9 cellular contexts compared by ENCODE assay signal in the genomic region with DNA sequence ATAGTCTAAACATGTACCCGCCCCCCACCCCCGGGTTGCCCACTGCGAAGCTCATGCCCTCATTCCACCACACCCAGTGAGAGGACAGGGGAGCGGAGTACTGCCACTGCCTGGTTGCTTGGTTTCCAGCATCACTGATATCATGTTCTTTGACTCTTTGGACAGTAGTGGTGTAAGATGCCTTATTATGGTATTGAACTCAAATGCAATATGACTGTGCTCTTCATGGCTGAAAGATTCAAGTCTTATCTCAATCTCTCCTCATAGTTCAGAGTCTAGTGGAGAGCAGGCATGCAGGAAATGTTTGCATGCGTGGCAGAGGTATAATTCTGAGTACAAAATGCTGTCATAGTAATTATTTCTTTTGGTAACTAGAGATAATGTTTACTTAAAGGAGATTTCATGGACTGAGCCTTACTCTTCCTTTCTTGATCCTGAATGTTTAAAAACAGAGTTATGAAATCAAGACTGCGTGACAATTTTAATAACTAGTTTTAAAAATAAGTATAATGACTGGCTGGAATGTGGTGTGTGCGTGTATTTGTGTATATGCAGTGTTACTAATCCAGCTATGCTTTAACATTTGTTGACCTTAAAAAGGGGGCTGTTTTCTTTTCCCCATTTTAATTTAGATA. TPM values are rescaled to one million over a fixed set of nuclear protein-coding genes. Genes with fewer than 3 reads are reported as not detected.
A peak's percentile ranks its signal among the peaks of the same experiment; 100 is the strongest.
DNase-seq lines count a peak whose midpoint lies in the region; ATAC-seq, FAIRE-seq and TF ChIP-seq lines count a peak whose summit lies in the region.
"Not testable (repeated sequence)": the region's sequence is repeated elsewhere in the genome, so short reads cannot be mapped to it uniquely, and the experiment has no call there.
"Had no signal": no experiment of that assay in that cellular context is flagged by ENCODE, and none has a peak within 500 bp of the region (broad histone marks: within the 10 kb centered on the region; RNA-seq: fewer than 3 reads in every experiment).

No MANE protein-coding gene starts in this region.

- H2BK20ac ChIP-seq in IMR-90 (ENCODE audit: low read depth, low read length), result not testable (repeated sequence)

- H3K4me1 Mint-ChIP-seq in astrocyte (ENCODE audit: low read depth, unreplicated experiment), result peaks cover 13% of the 10 kb centered on the region

- not testable (repeated sequence) for H3K4me3 Mint-ChIP-seq in astrocyte (ENCODE audit: unreplicated experiment)

- H3K27me3 Mint-ChIP-seq in astrocyte (ENCODE audit: low read depth, unreplicated experiment), result not testable (repeated sequence)

- not testable (repeated sequence) for TF ChIP-seq RAD21 in IMR-90 (IDR thresholded peaks at IDR 0.05; ENCODE audit: low read length)

- peak overlapping the region; percentile 16; the same call in 1 of the 2 replicates for H3K9ac ChIP-seq in IMR-90 (ENCODE audit: low read depth, low read length)
- H3K9ac ChIP-seq in astrocyte (ENCODE audit: low read length); mesenchymal stem cell (ENCODE audit: low read length): not testable (repeated sequence)

- not testable (repeated sequence) for H3K79me2 ChIP-seq in astrocyte (ENCODE audit: insufficient read depth, low read length); hepatocyte

- H3K23ac ChIP-seq in IMR-90 (ENCODE audit: low read depth, low read length); mesenchymal stem cell (ENCODE audit: low read length in 2 of 2): not testable (repeated sequence)

- intact Hi-C loops in IMR-90 (cut with micrococcal nuclease); Right ventricle myocardium superior (cut with DNase I): not testable (repeated sequence)

- 0 out of 2 replicates have a peak overlapping the region, but pooled peaks have one; percentile 8 for H3K4ac ChIP-seq in IMR-90 (ENCODE audit: low read depth, low read length)
- H3K4ac ChIP-seq in mesenchymal stem cell (ENCODE audit: low read depth in 1 of 2, low read length in 2 of 2), result not testable (repeated sequence)

- H3K27ac Mint-ChIP-seq in astrocyte (ENCODE audit: unreplicated experiment), result not testable (repeated sequence)

- H3K79me1 ChIP-seq in IMR-90 (ENCODE audit: low read depth in 1 of 2, low read length in 2 of 2) (peaks cover 13 to 41% of the 10 kb centered on the region in 2 experiments; a peak in 3 of 4 replicates), mesenchymal stem cell (replicated peaks; ENCODE audit: low read length, poor library complexity, severe bottlenecking) (peaks cover 10% of the 10 kb centered on the region)

- H2AK9ac ChIP-seq in IMR-90 (replicated peaks; ENCODE audit: low read depth, low read length, poor library complexity), result not testable (repeated sequence)

- H2BK15ac ChIP-seq in IMR-90 (ENCODE audit: low read depth, low read length); mesenchymal stem cell (ENCODE audit: low read depth, poor library complexity, severe bottlenecking): not testable (repeated sequence)

- H3K36me3 Mint-ChIP-seq in astrocyte (ENCODE audit: low read depth, unreplicated experiment), result not testable (repeated sequence)

- not testable (repeated sequence) for H3K56ac ChIP-seq in IMR-90 (ENCODE audit: extremely low read depth, insufficient read depth, low read length)

- dilution Hi-C loops in IMR-90 (cut with HindIII; ENCODE audit: low sequenced_read_pairs, unreplicated experiment), result not testable (repeated sequence)

- peak overlapping the region in 1 of 2 experiments; percentile 35; a peak in 1 of 4 replicates for H4K8ac ChIP-seq in IMR-90 (ENCODE audit: low read depth in 2 of 2, low read length in 2 of 2)
- H4K8ac ChIP-seq in mesenchymal stem cell (ENCODE audit: low read length), result not testable (repeated sequence)

- not testable (repeated sequence) for BruUV-seq in IMR-90 (replicated peaks; lab: Mats Ljungman, UMichigan)

- FAIRE-seq in astrocyte (lab: Jason Lieb, UNC), result not testable (repeated sequence)

- not testable (repeated sequence) for H2AK5ac ChIP-seq in IMR-90 (ENCODE audit: low read depth, low read length); mesenchymal stem cell (ENCODE audit: low read length, severe bottlenecking)

- not testable (repeated sequence) for H3K14ac ChIP-seq in IMR-90 (replicated peaks; ENCODE audit: low read depth, low read length); mesenchymal stem cell (ENCODE audit: low read length in 2 of 2)

- H2BK12ac ChIP-seq in mesenchymal stem cell (ENCODE audit: low read length in 2 of 2), result not testable (repeated sequence)

- not testable (repeated sequence) for H3K4me2 ChIP-seq in IMR-90 (ENCODE audit: low read depth, low read length); astrocyte (ENCODE audit: low read length); hepatocyte; mesenchymal stem cell (ENCODE audit: low read length, poor library complexity, severe bottlenecking)

- not testable (repeated sequence) for H3K9me2 ChIP-seq in hepatocyte (replicated peaks; ENCODE audit: insufficient read depth)

- CTCF ChIA-PET in IMR-90 (lab: Yijun Ruan, JAX), result not testable (repeated sequence)

- ATAC-seq in IMR-90 (ENCODE audit: low read depth), result peak; percentile 84
- peak; percentile 60 for ATAC-seq in Right ventricle myocardium superior (ENCODE audit: poor library complexity)

- not testable (repeated sequence) for H3K4me1 ChIP-seq in IMR-90 (ENCODE audit: control insufficient read depth, insufficient read depth, low read length); astrocyte (ENCODE audit: insufficient read depth, low read length); mesenchymal stem cell (ENCODE audit: control insufficient read depth, insufficient read depth, low read depth, low read length)
- peaks cover 19% of the 10 kb centered on the region for H3K4me1 ChIP-seq in hepatocyte (ENCODE audit: insufficient read depth)

- not testable (repeated sequence) for H4K91ac ChIP-seq in IMR-90 (ENCODE audit: insufficient read depth, low read depth, low read length); mesenchymal stem cell (ENCODE audit: low read length)

- H3K18ac ChIP-seq in IMR-90 (ENCODE audit: low read depth, low read length), result peak overlapping the region; percentile 86
- H3K18ac ChIP-seq in mesenchymal stem cell (ENCODE audit: low read depth in 1 of 2, low read length in 2 of 2), result not testable (repeated sequence)

- in situ Hi-C loops in IMR-90 (cut with MboI; ENCODE audit: low sequenced_read_pairs), result not testable (repeated sequence)

- not testable (repeated sequence) for H2AFZ ChIP-seq in IMR-90 (replicated peaks; ENCODE audit: low read length, poor library complexity); astrocyte (ENCODE audit: low read depth, low read length); hepatocyte; mesenchymal stem cell (ENCODE audit: low read depth, low read length)

- H3K27me3 ChIP-seq in IMR-90 (ENCODE audit: control insufficient read depth, insufficient read depth, low read length); astrocyte (ENCODE audit: insufficient read depth, low read length); hepatocyte; mesenchymal stem cell (ENCODE audit: control insufficient read depth in 1 of 2, insufficient read depth in 1 of 2, low read length in 2 of 2): not testable (repeated sequence)

- not testable (repeated sequence) for H3K4me3 ChIP-seq in IMR-90 (ENCODE audit: insufficient read depth, low read depth, low read length); astrocyte (ENCODE audit: insufficient read depth, low read depth, low read length); hepatocyte; mesenchymal stem cell (ENCODE audit: insufficient read depth in 1 of 2, low read depth in 1 of 2, low read length in 2 of 2)

- not testable (repeated sequence) for H3K36me3 ChIP-seq in IMR-90 (ENCODE audit: control insufficient read depth, insufficient read depth, low read length); astrocyte (ENCODE audit: insufficient read depth, low read length); hepatocyte (replicated peaks; ENCODE audit: insufficient read depth, low read depth)
- H3K36me3 ChIP-seq in mesenchymal stem cell (ENCODE audit: control insufficient read depth in 1 of 2, insufficient read depth in 2 of 2, low read depth in 1 of 2, low read length in 2 of 2), result peaks cover 0 to 42% of the 10 kb centered on the region in 2 experiments

- not testable (repeated sequence) for H3K9me1 ChIP-seq in IMR-90 (ENCODE audit: insufficient read depth, low read length)

- H4K5ac ChIP-seq in IMR-90 (ENCODE audit: low read depth, low read length), result not testable (repeated sequence)

- peak; percentile 70 for DNase-seq in AG09319 (ENCODE audit: extremely low read depth, low read depth)
- DNase-seq in IMR-90, result peak; percentile 60
- peak; percentile 70 for DNase-seq in astrocyte (ENCODE audit: low read depth)
- DNase-seq in fibroblast of gingiva (ENCODE audit: low read depth), result peak; percentile 62
- not testable (repeated sequence) for DNase-seq in Right ventricle myocardium superior; hepatocyte (ENCODE audit: low spot score)
- peak; percentile 50 for DNase-seq in mesenchymal stem cell
- peak; percentile 52 for DNase-seq in renal cortical epithelial cell (ENCODE audit: low read depth)

- WGBS in IMR-90 (ENCODE audit: extremely low coverage in 2 of 2, insufficient read length in 1 of 2), 2 experiments, result no CpG with 5 or more reads among the region's 7 CpGs
- 77% methylated on average over 7 of the region's 7 CpGs for WGBS in hepatocyte (ENCODE audit: low lambda C conversion rate, missing lambda C conversion rate)
- WGBS in mesenchymal stem cell, result 71% methylated on average over 1 of the region's 7 CpGs

- POLR2A ChIA-PET in IMR-90 (lab: Charles Lee; ENCODE audit: unreplicated experiment), result not testable (repeated sequence)

- H3K9me3 Mint-ChIP-seq in astrocyte (ENCODE audit: unreplicated experiment), result not testable (repeated sequence)

- H4K20me1 ChIP-seq in IMR-90 (ENCODE audit: insufficient read depth, low read length); astrocyte (ENCODE audit: insufficient read depth, low read length); hepatocyte (ENCODE audit: insufficient read depth, poor library complexity, severe bottlenecking): not testable (repeated sequence)

- H3K9me3 ChIP-seq in IMR-90 (ENCODE audit: control insufficient read depth, insufficient read depth, low read length); astrocyte (ENCODE audit: insufficient read depth, low read depth, low read length); hepatocyte (ENCODE audit: low read depth); mesenchymal stem cell (ENCODE audit: control insufficient read depth, low read length): not testable (repeated sequence)

- H3K27ac ChIP-seq in IMR-90 (ENCODE audit: insufficient read depth, low read length), result peak overlapping the region; percentile 95; the same call in 1 of the 2 replicates
- H3K27ac ChIP-seq in astrocyte (ENCODE audit: low read depth, low read length), result peak overlapping the region; percentile 39
- peak overlapping the region; percentile 41 for H3K27ac ChIP-seq in hepatocyte
- H3K27ac ChIP-seq in mesenchymal stem cell (ENCODE audit: low read length, poor library complexity, severe bottlenecking), result peak overlapping the region; percentile 5

- not testable (repeated sequence) for H2BK120ac ChIP-seq in IMR-90 (ENCODE audit: low read depth, low read length); mesenchymal stem cell (ENCODE audit: low read depth, low read length)

- peak overlapping the region; percentile 68 for H2BK5ac ChIP-seq in IMR-90 (ENCODE audit: low read depth, low read length, poor library complexity, severe bottlenecking)
- H2BK5ac ChIP-seq in mesenchymal stem cell (ENCODE audit: low read depth, low read length, poor library complexity, severe bottlenecking), result not testable (repeated sequence)

- TF ChIP-seq CTCF in AG09319 (IDR thresholded peaks at IDR 0.05; ENCODE audit: low read depth, low read length); IMR-90 (conservative IDR thresholded peaks at IDR 0.05; ENCODE audit: low read depth, low read length); astrocyte (IDR thresholded peaks at IDR 0.05; ENCODE audit: insufficient read depth, low read depth, low read length); hepatocyte (IDR thresholded peaks at IDR 0.05; ENCODE audit: poor library complexity): not testable (repeated sequence)

- not testable (repeated sequence) for TF ChIP-seq POLR2A in IMR-90 (IDR thresholded peaks at IDR 0.05; ENCODE audit: low read depth, low read length)

RNA-seq across cellular contexts. Expression of a gene that starts 55.6 kb away (rescaled TPM):
- total RNA-seq in IMR-90 (2012; rRNA removed) (2.2 and 2.5 TPM in 2 replicates), astrocyte (2.1 and 3.8 TPM in 2 replicates), Right ventricle myocardium superior (6.3 TPM), hepatocyte (1.6 and 4.7 TPM in 2 replicates), renal cortical epithelial cell (0.35 and 4.0 TPM in 2 replicates)
- polyA plus RNA-seq in IMR-90 (2012; rRNA removed) (0.48 and 0.75 TPM in 2 replicates), hepatocyte (0.43 and 1.2 TPM in 2 replicates)
- 0.13 and 0.17 TPM in 2 replicates for polyA plus RNA-seq in IMR-90 (2012; cell fraction: cytosol; rRNA removed)
- polyA plus RNA-seq in IMR-90 (2012; cell fraction: nucleus; rRNA removed; ENCODE audit: low replicate concordance), result 0.21 and 1.1 TPM in 2 replicates
- polyA plus RNA-seq in mesenchymal stem cell (2013, experiment 1 of 2), result 0.55 TPM
- polyA plus RNA-seq in mesenchymal stem cell (2013, experiment 2 of 2), result 0.56 TPM
- polyA plus RNA-seq: CD8-positive, alpha-beta memory T cell had no signal

Comparison
In these comparisons a context has a peak if more than half of its experiments do, and no peak if none do; other contexts are left out.
1. H3K27ac ChIP-seq: peak in every context shown above with its lines; median percentile 95 in IMR-90; 41 in hepatocyte; 39 in astrocyte; 5 in mesenchymal stem cell.